In the genomic region with DNA sequence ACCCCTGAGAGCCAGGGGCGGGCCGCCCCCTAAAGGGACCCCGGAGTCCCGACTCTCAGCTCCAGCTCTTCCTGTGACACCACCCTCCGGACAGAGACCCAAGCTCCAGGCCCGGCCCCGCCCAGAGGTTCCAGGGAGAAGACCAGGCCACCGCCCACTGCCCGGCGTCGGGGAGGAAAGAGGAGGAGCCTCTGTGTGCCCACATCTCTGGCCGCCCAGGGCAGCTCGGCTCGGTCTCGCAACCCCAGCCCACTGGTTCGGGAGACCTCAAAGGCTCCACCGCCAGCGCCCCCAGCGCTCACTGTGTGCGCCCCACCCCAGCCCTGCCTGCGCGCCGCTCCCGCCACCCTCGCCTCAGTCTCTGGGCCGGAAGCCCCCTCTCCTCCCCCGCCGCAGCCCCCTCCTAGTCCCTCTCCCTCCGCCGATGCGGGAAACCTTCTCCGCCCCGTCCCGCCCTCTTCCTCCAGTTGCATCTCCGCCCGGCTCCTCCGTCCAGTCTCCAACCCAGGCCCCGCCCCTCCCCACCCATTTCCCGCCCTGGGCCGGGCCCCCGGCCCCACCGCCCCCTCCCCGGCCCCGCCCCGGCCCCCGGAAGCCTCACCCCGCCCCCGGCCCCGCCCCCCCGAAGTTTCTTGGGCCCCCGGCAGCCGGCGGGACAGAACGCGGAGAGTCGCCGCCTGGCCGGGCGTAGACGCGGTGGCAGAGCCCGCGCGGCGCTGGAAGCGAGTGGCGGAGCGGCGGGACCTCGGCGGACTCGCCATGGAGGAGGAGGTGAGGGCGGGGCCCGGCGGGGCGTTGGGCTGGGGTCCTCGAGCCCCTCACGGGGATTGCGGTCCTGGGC, we compare ENCODE assay signal across 8 cellular contexts. TPM values are rescaled to one million over a fixed set of nuclear protein-coding genes. Genes with fewer than 3 reads are reported as not detected.
A peak's percentile ranks its signal among the peaks of the same experiment; 100 is the strongest.
DNase-seq lines count a peak whose midpoint lies in the region; ATAC-seq and TF ChIP-seq lines count a peak whose summit lies in the region.

A gene with protein sequence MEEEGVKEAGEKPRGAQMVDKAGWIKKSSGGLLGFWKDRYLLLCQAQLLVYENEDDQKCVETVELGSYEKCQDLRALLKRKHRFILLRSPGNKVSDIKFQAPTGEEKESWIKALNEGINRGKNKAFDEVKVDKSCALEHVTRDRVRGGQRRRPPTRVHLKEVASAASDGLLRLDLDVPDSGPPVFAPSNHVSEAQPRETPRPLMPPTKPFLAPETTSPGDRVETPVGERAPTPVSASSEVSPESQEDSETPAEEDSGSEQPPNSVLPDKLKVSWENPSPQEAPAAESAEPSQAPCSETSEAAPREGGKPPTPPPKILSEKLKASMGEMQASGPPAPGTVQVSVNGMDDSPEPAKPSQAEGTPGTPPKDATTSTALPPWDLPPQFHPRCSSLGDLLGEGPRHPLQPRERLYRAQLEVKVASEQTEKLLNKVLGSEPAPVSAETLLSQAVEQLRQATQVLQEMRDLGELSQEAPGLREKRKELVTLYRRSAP (plus strand): TSS at position 658 of the 841 bp plus-strand sequence. CDS start 102 bp downstream, at position 760.

- H3K27me3 Mint-ChIP-seq in activated naive CD8-positive, alpha-beta T cell treated with anti-CD3 and anti-CD28 coated beads, Interleukin-2, amount 50 U/mL, for 24 hours, result no peaks in the 10 kb centered on the region

- no peaks in the 10 kb centered on the region for H3K79me2 ChIP-seq in parathyroid adenoma

- no peaks in the 10 kb centered on the region for H3K9me3 Mint-ChIP-seq in activated naive CD8-positive, alpha-beta T cell treated with anti-CD3 and anti-CD28 coated beads, Interleukin-2, amount 50 U/mL, for 24 hours

- peaks cover 64% of the 10 kb centered on the region for H3K4me1 Mint-ChIP-seq in activated naive CD8-positive, alpha-beta T cell treated with anti-CD3 and anti-CD28 coated beads, Interleukin-2, amount 50 U/mL, for 24 hours

- H3K27ac Mint-ChIP-seq in activated naive CD8-positive, alpha-beta T cell treated with anti-CD3 and anti-CD28 coated beads, Interleukin-2, amount 50 U/mL, for 24 hours, result peak within 1 kb of the TSS; percentile 71

- peak within 1 kb of the TSS; percentile 46 for H3K9ac ChIP-seq in parathyroid adenoma

- H3K4me1 ChIP-seq in cardiac muscle cell (ENCODE audit: low read depth) (peaks cover 21% of the 10 kb centered on the region), parathyroid adenoma (peaks cover 6% of the 10 kb centered on the region), tibial artery (peaks cover 0 to 48% (median 37%) of the 10 kb centered on the region in 4 donors)

- H3K36me3 ChIP-seq in cardiac muscle cell, result no peaks in the 10 kb centered on the region
- H3K36me3 ChIP-seq in parathyroid adenoma (ENCODE audit: control insufficient read depth, insufficient read depth, low read length), result no peaks in the 10 kb centered on the region
- H3K36me3 ChIP-seq in tibial artery, result no peaks in the 10 kb centered on the region

- H3K4me3 ChIP-seq in cardiac muscle cell, result peak within 1 kb of the TSS; percentile 63
- H3K4me3 ChIP-seq in parathyroid adenoma (ENCODE audit: low read depth, low read length), result peak within 1 kb of the TSS; percentile 75
- H3K4me3 ChIP-seq in tibial artery, result peak within 1 kb of the TSS; percentile 86 to 91

- H3K27me3 ChIP-seq in cardiac muscle cell (no peaks in the 10 kb centered on the region), parathyroid adenoma (ENCODE audit: control insufficient read depth, insufficient read depth, low read length) (no peaks in the 10 kb centered on the region), tibial artery (no peaks in the 10 kb centered on the region)

- peak within 1 kb of the TSS; percentile 90 for H3K4me3 Mint-ChIP-seq in activated naive CD8-positive, alpha-beta T cell treated with anti-CD3 and anti-CD28 coated beads, Interleukin-2, amount 50 U/mL, for 24 hours

- H3K4me2 ChIP-seq in parathyroid adenoma (ENCODE audit: low read length), result peak within 1 kb of the TSS; percentile 95

- TF ChIP-seq POLR2A in GM10847 (IDR thresholded peaks at IDR 0.05; ENCODE audit: extremely low read depth, insufficient read length), result peak; percentile 97

- no peaks in the 10 kb centered on the region for H3K36me3 Mint-ChIP-seq in activated naive CD8-positive, alpha-beta T cell treated with anti-CD3 and anti-CD28 coated beads, Interleukin-2, amount 50 U/mL, for 24 hours (ENCODE audit: low read depth)

- peak within 1 kb of the TSS; percentile 74 for H2AFZ ChIP-seq in parathyroid adenoma

- intact Hi-C loops in tibial artery (cut with DNase I; ENCODE audit: low total_unique reads), result loop anchor here (10.0 kb wide), 1 partner anchor 53 kb away; no protein-coding TSS in a partner anchor

- H3K27ac ChIP-seq in cardiac muscle cell (peak within 1 kb of the TSS; percentile 68), parathyroid adenoma (peak within 1 kb of the TSS; percentile 86), tibial artery (peak within 1 kb of the TSS; percentile 96 to 97)

- TF ChIP-seq CTCF in cardiac muscle cell (IDR thresholded peaks at IDR 0.05; ENCODE audit: low read depth, low read length), result peak; percentile 12
- no peak for TF ChIP-seq CTCF in parathyroid adenoma (IDR thresholded peaks at IDR 0.05)
- TF ChIP-seq CTCF in tibial artery (IDR thresholded peaks at IDR 0.05), result peak in 1 of 2 experiments; percentile 35

- no peaks in the 10 kb centered on the region for H3K9me3 ChIP-seq in cardiac muscle cell (ENCODE audit: low read depth)
- no peaks in the 10 kb centered on the region for H3K9me3 ChIP-seq in parathyroid adenoma (ENCODE audit: control insufficient read depth, low read length)
- H3K9me3 ChIP-seq in tibial artery, result no peaks in the 10 kb centered on the region

- DNase-seq in NCI-H1105 treated with DMSO at 0.1 percent for 48 hours (lab: John Stamatoyannopoulos, UW) (peak; percentile 92), SW480 (ENCODE audit: low spot score) (peak; percentile 87), cardiac muscle cell (ENCODE audit: low read depth in 1 of 2, low spot score in 1 of 2) (peak; percentile 95 to 97), tibial artery (peak; percentile 97 to 98)
- DNase-seq in activated naive CD8-positive, alpha-beta T cell treated with anti-CD3 and anti-CD28 coated beads, Interleukin-2, amount 50 U/mL, for 24 hours, result peak; percentile 89

- ATAC-seq in HG02610 (IDR thresholded peaks at IDR 0.05; ENCODE audit: unreplicated experiment), result peak; percentile 60
- peak; percentile 76 for ATAC-seq in activated naive CD8-positive, alpha-beta T cell treated with anti-CD3 and anti-CD28 coated beads, Interleukin-2, amount 50 U/mL, for 24 hours

RNA-seq across cellular contexts. Expression of the gene that starts here (rescaled TPM):
- total RNA-seq in cardiac muscle cell, result 7.6 and 9.3 TPM in 2 replicates
- 9.4 and 11.3 TPM in 2 replicates for polyA plus RNA-seq in cardiac muscle cell

Comparison
In these comparisons a context has a peak if more than half of its experiments do, and no peak if none do; other contexts are left out.
1. Peak in every context shown above with its lines: DNase-seq, ATAC-seq, H3K4me3 ChIP-seq and H3K27ac ChIP-seq.